21 cellular contexts compared by ENCODE assay signal in the genomic region with DNA sequence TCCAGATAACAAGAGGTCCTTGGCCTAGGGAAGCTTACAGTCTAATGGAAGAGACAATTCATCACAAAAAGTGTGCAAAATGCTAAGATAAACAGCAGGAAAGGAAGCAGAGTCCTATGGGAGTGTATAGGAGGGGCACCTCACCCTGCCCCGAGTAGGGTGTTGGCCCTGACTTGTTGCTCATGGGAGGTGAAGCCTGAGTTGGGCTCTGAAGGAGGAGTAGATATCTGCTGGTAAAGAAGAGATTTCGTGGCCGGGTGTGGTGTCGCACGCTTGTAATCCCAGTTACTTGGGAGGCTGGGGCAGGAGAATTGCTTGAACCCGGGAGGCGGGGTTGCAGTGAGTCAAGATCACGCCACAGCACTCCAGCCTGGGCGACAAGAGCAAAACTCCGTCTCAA. TPM values are rescaled to one million over a fixed set of nuclear protein-coding genes. Genes with fewer than 3 reads are reported as not detected.
"Had no signal": no experiment of that assay in that cellular context is flagged by ENCODE, and none has a peak within 500 bp of the region (broad histone marks: within the 10 kb centered on the region; RNA-seq: fewer than 3 reads in every experiment).

No MANE protein-coding gene starts in this region.

- H3K27ac ChIP-seq: brain microvascular endothelial cell, left lung, prostate gland, skin epidermis, upper lobe of left lung had no signal

- H3K27me3 Mint-ChIP-seq: activated naive CD8-positive, alpha-beta T cell treated with anti-CD3 and anti-CD28 coated beads, Interleukin-2, amount 10 ng/mL, durations not matched to agents 7 days and 5 days; central memory CD8-positive, alpha-beta T cell had no signal

- H3K9me3 Mint-ChIP-seq: activated naive CD8-positive, alpha-beta T cell treated with anti-CD3 and anti-CD28 coated beads, Interleukin-2, amount 10 ng/mL, durations not matched to agents 7 days and 5 days; central memory CD8-positive, alpha-beta T cell; nephron; T-cell had no signal

- H3K4me3 Mint-ChIP-seq: activated naive CD8-positive, alpha-beta T cell treated with anti-CD3 and anti-CD28 coated beads, Interleukin-2, amount 10 ng/mL, durations not matched to agents 7 days and 5 days; central memory CD8-positive, alpha-beta T cell; nephron; T-cell had no signal

- ATAC-seq: left lung; right cardiac atrium; stimulated activated naive CD8-positive, alpha-beta T cell treated with anti-CD3 and anti-CD28 coated beads, Interleukin-15, Interleukin-2, amounts not matched to agents 100 U/mL and 50 U/mL, for 24 hours; T-cell had no signal

- H3K4me1 Mint-ChIP-seq: activated naive CD8-positive, alpha-beta T cell treated with anti-CD3 and anti-CD28 coated beads, Interleukin-2, amount 10 ng/mL, durations not matched to agents 7 days and 5 days; central memory CD8-positive, alpha-beta T cell; T-cell had no signal

- H3K9me3 ChIP-seq: left lung, prostate gland, upper lobe of left lung had no signal

- H3K36me3 Mint-ChIP-seq: activated naive CD8-positive, alpha-beta T cell treated with anti-CD3 and anti-CD28 coated beads, Interleukin-2, amount 10 ng/mL, durations not matched to agents 7 days and 5 days; T-cell had no signal

- H3K27me3 ChIP-seq: brain microvascular endothelial cell, left lung, upper lobe of left lung had no signal

- H3K4me3 ChIP-seq: left lung, prostate gland, skin epidermis, upper lobe of left lung had no signal

- H3K27ac Mint-ChIP-seq: activated naive CD8-positive, alpha-beta T cell treated with anti-CD3 and anti-CD28 coated beads, Interleukin-2, amount 10 ng/mL, durations not matched to agents 7 days and 5 days; T-cell had no signal

- DNase-seq: activated CD4-positive, CD25-positive, alpha-beta regulatory T cell treated with anti-CD3 and anti-CD28 coated beads, Interleukin-2, amount 50 U/mL, for 72 hours; activated naive CD4-positive, alpha-beta T cell; activated naive CD8-positive, alpha-beta T cell treated with anti-CD3 and anti-CD28 coated beads, Interleukin-2, amount 10 ng/mL, durations not matched to agents 7 days and 5 days; brain microvascular endothelial cell; effector memory CD4-positive, alpha-beta T cell; hippocampal formation; left lung; mammary epithelial cell; stimulated activated CD4-positive, alpha-beta T cell treated with anti-CD3 and anti-CD28 coated beads, Interleukin-4, amount 100 ng/mL, for 4 hours; stimulated activated CD8-positive, alpha-beta memory T cell treated with anti-CD3 and anti-CD28 coated beads, Interleukin-4, amount 100 ng/mL, for 48 hours; stimulated activated naive CD8-positive, alpha-beta T cell treated with anti-CD3 and anti-CD28 coated beads, Interleukin-15, Interleukin-2, amounts not matched to agents 100 U/mL and 50 U/mL, for 24 hours; T-cell; T-helper 9 cell; upper lobe of left lung had no signal

- H3K36me3 ChIP-seq: brain microvascular endothelial cell, left lung, prostate gland, upper lobe of left lung had no signal

RNA-seq across cellular contexts. Expression of a gene that starts 18.6 kb away (rescaled TPM):
- total RNA-seq: activated CD8-positive, alpha-beta memory T cell treated with anti-CD3 and anti-CD28 coated beads for 36 hours; activated naive CD8-positive, alpha-beta T cell treated with anti-CD3 and anti-CD28 coated beads, Interleukin-2, amount 10 ng/mL, durations not matched to agents 7 days and 5 days; mammary epithelial cell; T-cell had no signal
- polyA plus RNA-seq: keratinocyte had no signal

RNA-seq across cellular contexts. Expression of a gene that starts 56.3 kb away (rescaled TPM):
- total RNA-seq: mammary epithelial cell had no signal
